ENCODE assay signal across 3 cellular contexts in the genomic region with DNA sequence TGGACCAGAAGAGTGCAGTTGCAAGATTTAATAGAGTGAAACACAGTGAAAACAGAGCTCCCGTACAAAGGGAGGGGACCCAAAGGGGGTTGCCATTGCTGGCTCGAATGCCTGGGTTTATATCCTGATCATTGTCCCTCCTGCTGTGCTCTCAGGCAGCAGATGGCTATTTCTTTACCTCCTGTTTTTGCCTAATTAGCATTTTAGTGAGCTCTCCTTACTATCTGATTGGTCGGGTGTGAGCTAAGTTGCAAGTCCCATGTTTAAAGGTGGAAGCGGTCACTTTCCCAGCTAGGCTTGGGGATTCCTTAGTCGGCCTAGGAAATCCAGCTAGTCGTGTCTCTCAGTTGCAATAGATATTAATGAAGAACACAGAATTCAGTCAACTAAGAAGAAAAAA. TPM values are rescaled to one million over a fixed set of nuclear protein-coding genes. Genes with fewer than 3 reads are reported as not detected.
"Had no signal": no experiment of that assay in that cellular context is flagged by ENCODE, and none has a peak within 500 bp of the region (broad histone marks: within the 10 kb centered on the region; RNA-seq: fewer than 3 reads in every experiment).

No MANE protein-coding gene starts in this region.

RNA-seq across cellular contexts. Expression of a gene that starts 5.6 kb away (rescaled TPM):
- total RNA-seq: HT1080, IMR-90 had no signal
- polyA plus RNA-seq: IgD-negative memory B cell, IMR-90 had no signal

RNA-seq across cellular contexts. Expression of a gene that starts 5.7 kb away (rescaled TPM):
- polyA plus RNA-seq: IgD-negative memory B cell had no signal
